18 cellular contexts compared by ENCODE assay signal in genomic region chr4:93830090-93830818, GRCh38. TPM values are rescaled to one million over a fixed set of nuclear protein-coding genes. Genes with fewer than 3 reads are reported as not detected.
DNase-seq lines count a peak whose midpoint lies in the region; ATAC-seq and TF ChIP-seq lines count a peak whose summit lies in the region.
"Had no signal": no experiment of that assay in that cellular context is flagged by ENCODE, and none has a peak within 500 bp of the region (broad histone marks: within the 10 kb centered on the region; RNA-seq: fewer than 3 reads in every experiment).

No MANE protein-coding gene starts in this region.

- H3K4me3 ChIP-seq in H7 (ENCODE audit: insufficient read depth, low read depth, low read length) (peak overlapping the region; percentile 62; the same call in 1 of the 2 replicates), iPS DF 6.9 (ENCODE audit: low read length) (peak overlapping the region; percentile 3; the same call in 1 of the 2 replicates)

- H3K4me3 Mint-ChIP-seq in osteocyte (ENCODE audit: unreplicated experiment), result peak overlapping the region; percentile 52
- H3K4me3 Mint-ChIP-seq: activated CD4-positive, alpha-beta memory T cell treated with anti-CD3 and anti-CD28 coated beads, Interleukin-2, amount 10 ng/mL, durations not matched to agents 7 days and 5 days; memory B cell had no signal

- H3K4me1 Mint-ChIP-seq in osteocyte (ENCODE audit: unreplicated experiment), result peaks cover 32% of the 10 kb centered on the region

- DNase-seq in H7, result no peak
- no peak for DNase-seq in iPS DF 6.9 (ENCODE audit: low read depth, low spot score)
- DNase-seq in osteocyte (ENCODE audit: extremely low spot score, unreplicated experiment), result no peak
- no peak for DNase-seq in ecto neural progenitor cell (ENCODE audit: low spot score)
- DNase-seq in NCI-H82 treated with DMSO at 0.1 percent for 48 hours (lab: John Stamatoyannopoulos, UW; ENCODE audit: unreplicated experiment), result no peak
- DNase-seq: activated CD4-positive, alpha-beta memory T cell treated with anti-CD3 and anti-CD28 coated beads, Interleukin-2, amount 10 ng/mL, durations not matched to agents 7 days and 5 days; anterior cingulate cortex; NCI-H2107; occipital lobe; stimulated activated CD4-positive, alpha-beta T cell treated with anti-CD3 and anti-CD28 coated beads, Interleukin-4, amount 100 ng/mL, for 4 hours; SW 1271; trophoblast cell; WERI-Rb-1 had no signal

- H3K4me1 ChIP-seq in iPS DF 6.9 (ENCODE audit: control insufficient read depth, insufficient read depth, low read length), result peaks cover 2% of the 10 kb centered on the region; the same call in 1 of the 2 replicates

- peaks cover 94% of the 10 kb centered on the region for H3K27me3 Mint-ChIP-seq in osteocyte (ENCODE audit: unreplicated experiment)

- TF ChIP-seq CTCF in VCaP (conservative IDR thresholded peaks at IDR 0.05) (no peak), osteocyte (IDR thresholded peaks at IDR 0.05) (no peak)

- H3K27me3 ChIP-seq in H7 (ENCODE audit: control insufficient read depth, insufficient read depth, low read length), result peaks cover 92% of the 10 kb centered on the region
- peaks cover 37% of the 10 kb centered on the region for H3K27me3 ChIP-seq in iPS DF 6.9 (ENCODE audit: control insufficient read depth, insufficient read depth, low read length)

- peak overlapping the region; percentile 91; the same call in 1 of the 2 replicates for H3K27ac ChIP-seq in VCaP
- H3K27ac ChIP-seq in iPS DF 6.9 (ENCODE audit: low read length), result no peak overlapping the region
- H3K27ac ChIP-seq: gastroesophageal sphincter, WERI-Rb-1 had no signal

- no peak for ATAC-seq in HG02623 (IDR thresholded peaks at IDR 0.05; ENCODE audit: unreplicated experiment)
- ATAC-seq: gastroesophageal sphincter had no signal

- no peaks in the 10 kb centered on the region for H3K9me3 ChIP-seq in iPS DF 6.9 (ENCODE audit: control insufficient read depth, insufficient read depth, low read length)
- H3K9me3 ChIP-seq: gastroesophageal sphincter had no signal

- no peaks in the 10 kb centered on the region for H3K9me3 Mint-ChIP-seq in osteocyte (ENCODE audit: unreplicated experiment)
- H3K9me3 Mint-ChIP-seq: activated CD4-positive, alpha-beta memory T cell treated with anti-CD3 and anti-CD28 coated beads, Interleukin-2, amount 10 ng/mL, durations not matched to agents 7 days and 5 days; activated T-helper 2 cell treated with anti-CD3 and anti-CD28 coated beads, Interferon-gamma antibody, Interleukin-2, Interleukin-4, amounts not matched to agents 10 μg/mL and 5 μg/mL and 100 μg/mL, durations not matched to agents 14 hours and 24 hours and 36 hours; memory B cell had no signal

- no peak overlapping the region for H3K27ac Mint-ChIP-seq in osteocyte (ENCODE audit: unreplicated experiment)
- H3K27ac Mint-ChIP-seq: activated CD4-positive, alpha-beta memory T cell treated with anti-CD3 and anti-CD28 coated beads, Interleukin-2, amount 10 ng/mL, durations not matched to agents 7 days and 5 days; activated T-helper 2 cell treated with anti-CD3 and anti-CD28 coated beads, Interferon-gamma antibody, Interleukin-2, Interleukin-4, amounts not matched to agents 10 μg/mL and 5 μg/mL and 100 μg/mL, durations not matched to agents 14 hours and 24 hours and 36 hours; memory B cell had no signal

- no peaks in the 10 kb centered on the region for H3K36me3 Mint-ChIP-seq in osteocyte (ENCODE audit: unreplicated experiment)
- H3K36me3 Mint-ChIP-seq: memory B cell had no signal

- H3K36me3 ChIP-seq in H7 (replicated peaks; ENCODE audit: control insufficient read depth, insufficient read depth, low read length) (no peaks in the 10 kb centered on the region), iPS DF 6.9 (ENCODE audit: control insufficient read depth, insufficient read depth, low read length) (no peaks in the 10 kb centered on the region)
- H3K36me3 ChIP-seq: gastroesophageal sphincter, WERI-Rb-1 had no signal

- no CpG with 5 or more reads among the region's 27 CpGs for WGBS in iPS DF 6.9 (ENCODE audit: insufficient coverage, insufficient read length)

RNA-seq across cellular contexts. Expression of gene ATOH1, which starts 1.7 kb away (rescaled TPM):
- 0.55 and 0.59 TPM in 2 replicates for total RNA-seq in H7 (2014; rRNA removed; shearing (Covaris generic))
- total RNA-seq in osteocyte, result not detected in 2 replicates
- total RNA-seq: activated CD4-positive, alpha-beta memory T cell treated with anti-CD3 and anti-CD28 coated beads, Interleukin-2, amount 10 ng/mL, durations not matched to agents 7 days and 5 days; activated T-helper 2 cell treated with anti-CD3 and anti-CD28 coated beads, Interferon-gamma antibody, Interleukin-2, Interleukin-4, amounts not matched to agents 10 μg/mL and 5 μg/mL and 100 μg/mL, durations not matched to agents 14 hours and 24 hours and 36 hours; gastroesophageal sphincter; occipital lobe had no signal
